8 cellular contexts compared by ENCODE assay signal in genomic region chr17:40340880-40341807, GRCh38. TPM values are rescaled to one million over a fixed set of nuclear protein-coding genes. Genes with fewer than 3 reads are reported as not detected.
DNase-seq lines count a peak whose midpoint lies in the region; ATAC-seq and TF ChIP-seq lines count a peak whose summit lies in the region.

No MANE protein-coding gene starts in this region.

- H3K27me3 Mint-ChIP-seq in CD4-positive, alpha-beta T cell: no peaks in the 10 kb centered on the region
- H3K27me3 Mint-ChIP-seq in T-cell: no peaks in the 10 kb centered on the region

- 1% methylated on average over 55 of the region's 55 CpGs for WGBS in aorta, 2 donors

- H3K36me3 Mint-ChIP-seq in CD4-positive, alpha-beta T cell (ENCODE audit: low read depth): peaks cover 42% of the 10 kb centered on the region
- peaks cover 13% of the 10 kb centered on the region for H3K36me3 Mint-ChIP-seq in T-cell

- peak overlapping the region; percentile 90 for H3K27ac ChIP-seq in CD4-positive, alpha-beta T cell (ENCODE audit: low read depth, low read length)
- H3K27ac ChIP-seq in right atrium auricular region (peak overlapping the region; percentile 95 to 98), aorta (ENCODE audit: low read depth in 1 of 2, low read length in 2 of 2) (peak overlapping the region; percentile 17 to 54)

- H3K36me3 ChIP-seq in right atrium auricular region: no peaks in the 10 kb centered on the region
- H3K36me3 ChIP-seq in aorta (ENCODE audit: control insufficient read depth in 1 of 2, insufficient read depth in 2 of 2, low read length in 1 of 2): no peaks in the 10 kb centered on the region

- POLR2A ChIA-PET in CD4-positive, alpha-beta T cell (lab: Charles Lee): interaction anchor here (1.0 to 11.2 kb wide), 9 partner anchors 10 to 1347 kb away, joined by 3 to 117 read pairs (median 5); no protein-coding TSS in a partner anchor
- POLR2A ChIA-PET in T-cell (lab: Charles Lee): interaction anchor here (0.5 to 2.0 kb wide), 9 partner anchors 15 to 217 kb away, joined by 3 to 20 read pairs (median 4); partner anchors contain the start of gene WIPF2 (in 1 of the 2)

- ATAC-seq in CD4-positive, alpha-beta T cell (ENCODE audit: poor library complexity): peak; percentile 78
- ATAC-seq in GM19468 (IDR thresholded peaks at IDR 0.05; ENCODE audit: extremely low read depth, unreplicated experiment) (peak; percentile 41), T-cell (replicated peaks in 1 of 4) (peak; percentile 79 to 82 (median 81)), aorta (ENCODE audit: low FRiP score) (peak; percentile 73)

- H3K27ac Mint-ChIP-seq in CD4-positive, alpha-beta T cell: peak overlapping the region; percentile 93
- peak overlapping the region; percentile 86 to 92 for H3K27ac Mint-ChIP-seq in T-cell

- H3K9me3 ChIP-seq in CD4-positive, alpha-beta T cell (ENCODE audit: control insufficient read depth, low read length): no peaks in the 10 kb centered on the region
- H3K9me3 ChIP-seq in right atrium auricular region: no peaks in the 10 kb centered on the region
- H3K9me3 ChIP-seq in aorta (ENCODE audit: control insufficient read depth, low read length): no peaks in the 10 kb centered on the region

- CTCF ChIA-PET in CD4-positive, alpha-beta T cell (lab: Charles Lee): interaction anchor here (0.6 to 2.8 kb wide), 13 partner anchors 10 to 122 kb away, joined by 3 to 27 read pairs (median 6); partner anchors contain the start of gene WIPF2
- CTCF ChIA-PET in T-cell (lab: Charles Lee): interaction anchor here in 1 of 2 donors (1.1 to 1.8 kb wide), 5 partner anchors 16 to 41 kb away, joined by 3 to 10 read pairs (median 3); no protein-coding TSS in a partner anchor

- peak overlapping the region; percentile 83 for H3K4me3 Mint-ChIP-seq in CD4-positive, alpha-beta T cell
- peak overlapping the region; percentile 74 to 82 (median 77) for H3K4me3 Mint-ChIP-seq in T-cell

- intact Hi-C loops in CD4-positive, alpha-beta T cell (cut with DNase I, micrococcal nuclease): loop anchor here (1.0 kb wide), 2 partner anchors 19 to 38 kb away; no protein-coding TSS in a partner anchor
- intact Hi-C loops in aorta (cut with DNase I): no loop called here

- TF ChIP-seq CTCF in CD4-positive, alpha-beta T cell (IDR thresholded peaks at IDR 0.05): peak; percentile 55
- peak in 1 of 2 donors; percentile 20 for TF ChIP-seq CTCF in right atrium auricular region (IDR thresholded peaks at IDR 0.05)

- H3K4me3 ChIP-seq in right atrium auricular region (peak overlapping the region; percentile 83 to 85), aorta (ENCODE audit: low read length in 2 of 2) (peak overlapping the region; percentile 88 to 90)

- DNase-seq in CD4-positive, alpha-beta T cell: peak; percentile 76 to 92 (median 83)
- DNase-seq in HuH-7.5 (ENCODE audit: low spot score) (peak; percentile 73), T-cell (peak; percentile 61 to 94 (median 88)), amniotic epithelial cell (ENCODE audit: low read depth) (peak; percentile 77), right atrium auricular region (ENCODE audit: low spot score) (peak; percentile 99), renal cortical epithelial cell (ENCODE audit: low read depth) (peak; percentile 44), aorta (peak; percentile 96 to 98)

- H3K27me3 ChIP-seq in CD4-positive, alpha-beta T cell (ENCODE audit: control insufficient read depth, insufficient read depth, low read length): no peaks in the 10 kb centered on the region
- H3K27me3 ChIP-seq in right atrium auricular region: no peaks in the 10 kb centered on the region
- no peaks in the 10 kb centered on the region for H3K27me3 ChIP-seq in aorta (ENCODE audit: control insufficient read depth in 1 of 2, insufficient read depth in 2 of 2, low read length in 1 of 2)

- no peaks in the 10 kb centered on the region for H3K9me3 Mint-ChIP-seq in CD4-positive, alpha-beta T cell
- H3K9me3 Mint-ChIP-seq in T-cell: no peaks in the 10 kb centered on the region

- peaks cover 76% of the 10 kb centered on the region for H3K4me1 Mint-ChIP-seq in CD4-positive, alpha-beta T cell (ENCODE audit: low read depth)
- peaks cover 74 to 80% (median 78%) of the 10 kb centered on the region in 3 donors for H3K4me1 Mint-ChIP-seq in T-cell

- H3K4me1 ChIP-seq in right atrium auricular region (peaks cover 0 to 86% of the 10 kb centered on the region in 2 donors), aorta (ENCODE audit: control insufficient read depth in 1 of 2, insufficient read depth in 2 of 2, low read length in 2 of 2) (no peaks in the 10 kb centered on the region)

RNA-seq across cellular contexts. Expression of gene GJD3, which starts 23.4 kb away (rescaled TPM):
- total RNA-seq in CD4-positive, alpha-beta T cell: not detected
- not detected for total RNA-seq in T-cell
- 1 to 10 TPM in 1 of 2 donors, not detected in 1; 1.6 TPM for total RNA-seq in right atrium auricular region
- total RNA-seq in renal cortical epithelial cell: 0.30 TPM in 1 of 2 replicates, not detected in the other
- total RNA-seq in aorta: 1 to 10 TPM; 1.8 to 2.2 TPM
- polyA plus RNA-seq in aorta: not detected

RNA-seq across cellular contexts. Expression of gene RARA, which starts 32.2 kb away (rescaled TPM):
- 100 to 1,000 TPM; 114 to 115 TPM for total RNA-seq in CD4-positive, alpha-beta T cell
- total RNA-seq in T-cell (10 to 100 TPM; 46.8 to 90.7 (median 69.1) TPM), right atrium auricular region (10 to 100 TPM; 28.5 to 51.7 TPM), renal cortical epithelial cell (3.5 and 18.5 TPM in 2 replicates), aorta (10 to 100 TPM; 52.7 to 88.3 TPM)
- 10 to 100 TPM; 10.6 to 25.6 TPM for polyA plus RNA-seq in aorta

RNA-seq across cellular contexts. Expression of gene CDC6, which starts 53.5 kb away (rescaled TPM):
- 1 to 10 TPM; 1.0 to 1.8 TPM for total RNA-seq in CD4-positive, alpha-beta T cell
- total RNA-seq in T-cell (1 to 10 TPM; 1.3 to 3.2 (median 2.1) TPM), right atrium auricular region (1 to 10 TPM in 1 of 2 donors, under 1 TPM in 1; 0.44 to 1.0 TPM), renal cortical epithelial cell (2.6 and 19.1 TPM in 2 replicates), aorta (1 to 10 TPM; 1.7 to 2.5 TPM)
- 1 to 10 TPM in 1 of 2 donors, under 1 TPM in 1; 0.38 to 1.6 TPM for polyA plus RNA-seq in aorta

Comparison
In these comparisons a context has a peak if more than half of its experiments do, and no peak if none do; other contexts are left out.
1. Peak in every context shown above with its lines: DNase-seq, ATAC-seq, H3K4me3 ChIP-seq and H3K27ac ChIP-seq.
2. DNase-seq: peak in every context shown above with its lines; median percentile 99 in right atrium auricular region; 97 in aorta; 88 in T-cell; 83 in CD4-positive, alpha-beta T cell; 77 in amniotic epithelial cell; 73 in HuH-7.5; 44 in renal cortical epithelial cell.
3. H3K27ac ChIP-seq: peak in every context shown above with its lines; median percentile 96 in right atrium auricular region; 90 in CD4-positive, alpha-beta T cell; 36 in aorta.
4. intact Hi-C loops: an anchor here in CD4-positive, alpha-beta T cell (1.0 kb wide); none called in aorta.